ENCODE assay signal across 9 cellular contexts in genomic region chr2:27717070-27717453, GRCh38. TPM values are rescaled to one million over a fixed set of nuclear protein-coding genes. Genes with fewer than 3 reads are reported as not detected.
DNase-seq lines count a peak whose midpoint lies in the region; ATAC-seq and TF ChIP-seq lines count a peak whose summit lies in the region.
"Had no signal": no experiment of that assay in that cellular context is flagged by ENCODE, and none has a peak within 500 bp of the region (broad histone marks: within the 10 kb centered on the region; RNA-seq: fewer than 3 reads in every experiment).

No MANE protein-coding gene starts in this region.

- no peaks in the 10 kb centered on the region for H3K27me3 ChIP-seq in tibial artery

- no peak for TF ChIP-seq CTCF in activated CD8-positive, alpha-beta T cell treated with anti-CD3 and anti-CD28 coated beads for 36 hours (IDR thresholded peaks at IDR 0.05)
- no peak for TF ChIP-seq CTCF in tibial artery (IDR thresholded peaks at IDR 0.05)

- intact Hi-C loops in activated CD8-positive, alpha-beta T cell treated with anti-CD3 and anti-CD28 coated beads for 36 hours (cut with micrococcal nuclease), result loop anchor here (10.0 kb wide), 1 partner anchor 678 kb away; the partner anchor contains the start of gene FOSL2
- intact Hi-C loops in left ventricle myocardium superior (cut with micrococcal nuclease), result no loop called here
- intact Hi-C loops in tibial artery (cut with DNase I; ENCODE audit: low total_unique reads), result no loop called here

- no peaks in the 10 kb centered on the region for H3K36me3 ChIP-seq in tibial artery

- H3K9me3 ChIP-seq in tibial artery, result no peaks in the 10 kb centered on the region

- H3K36me3 Mint-ChIP-seq in activated T-cell treated with anti-CD3 and anti-CD28 coated beads, Interleukin-2, amount 50 U/mL, for 72 hours (ENCODE audit: insufficient read depth in 2 of 2), result no peaks in the 10 kb centered on the region
- no peaks in the 10 kb centered on the region for H3K36me3 Mint-ChIP-seq in activated T-cell treated with anti-CD3 and anti-CD28 coated beads, Interleukin-2, amount 50 U/mL, for 4 hours (ENCODE audit: insufficient read depth)
- no peaks in the 10 kb centered on the region for H3K36me3 Mint-ChIP-seq in activated CD8-positive, alpha-beta T cell treated with anti-CD3 and anti-CD28 coated beads for 36 hours (ENCODE audit: low read depth)

- DNase-seq in activated T-cell treated with anti-CD3 and anti-CD28 coated beads, Interleukin-2, amount 50 U/mL, for 72 hours, result no peak
- no peak for DNase-seq in activated T-cell treated with anti-CD3 and anti-CD28 coated beads, Interleukin-2, amount 50 U/mL, for 4 hours
- peak; percentile 45 for DNase-seq in activated CD8-positive, alpha-beta T cell treated with anti-CD3 and anti-CD28 coated beads for 36 hours
- DNase-seq in left ventricle myocardium superior (peak; percentile 63), tibial artery (no peak), GF-D8 (lab: John Stamatoyannopoulos, UW) (no peak), DMS79 (lab: John Stamatoyannopoulos, UW) (no peak)
- DNase-seq: COR-L47 had no signal

- H3K27ac Mint-ChIP-seq in activated T-cell treated with anti-CD3 and anti-CD28 coated beads, Interleukin-2, amount 50 U/mL, for 72 hours, result peak overlapping the region; percentile 60
- no peak overlapping the region for H3K27ac Mint-ChIP-seq in activated CD8-positive, alpha-beta T cell treated with anti-CD3 and anti-CD28 coated beads for 36 hours

- H3K4me1 Mint-ChIP-seq in activated T-cell treated with anti-CD3 and anti-CD28 coated beads, Interleukin-2, amount 50 U/mL, for 72 hours (ENCODE audit: low read depth), result peaks cover 53% of the 10 kb centered on the region
- H3K4me1 Mint-ChIP-seq in activated T-cell treated with anti-CD3 and anti-CD28 coated beads, Interleukin-2, amount 50 U/mL, for 4 hours (ENCODE audit: low read depth), result peaks cover 33% of the 10 kb centered on the region
- H3K4me1 Mint-ChIP-seq in activated CD8-positive, alpha-beta T cell treated with anti-CD3 and anti-CD28 coated beads for 36 hours (ENCODE audit: low read depth), result peaks cover 47% of the 10 kb centered on the region

- ATAC-seq in activated T-cell treated with anti-CD3 and anti-CD28 coated beads, Interleukin-2, amount 50 U/mL, for 72 hours (replicated peaks in 1 of 2), result no peak
- no peak for ATAC-seq in activated T-cell treated with anti-CD3 and anti-CD28 coated beads, Interleukin-2, amount 50 U/mL, for 4 hours
- ATAC-seq in activated CD8-positive, alpha-beta T cell treated with anti-CD3 and anti-CD28 coated beads for 36 hours, result no peak
- ATAC-seq in left ventricle myocardium superior, result peak; percentile 62
- ATAC-seq in GM18907 (IDR thresholded peaks at IDR 0.05; ENCODE audit: unreplicated experiment), result no peak

- H3K4me1 ChIP-seq in tibial artery, result peaks cover 0 to 69% (median 25%) of the 10 kb centered on the region in 4 donors

- H3K27ac ChIP-seq in tibial artery, result peak overlapping the region; percentile 94 to 95

- POLR2A ChIA-PET in activated CD8-positive, alpha-beta T cell treated with anti-CD3 and anti-CD28 coated beads for 36 hours (lab: Charles Lee), result interaction anchor here (1.0 to 1.5 kb wide), 3 partner anchors 10 to 13 kb away, joined by 3 to 5 read pairs (median 4); no protein-coding TSS in a partner anchor

- peak overlapping the region; percentile 68 to 72 for H3K4me3 Mint-ChIP-seq in activated T-cell treated with anti-CD3 and anti-CD28 coated beads, Interleukin-2, amount 50 U/mL, for 72 hours
- no peak overlapping the region for H3K4me3 Mint-ChIP-seq in activated T-cell treated with anti-CD3 and anti-CD28 coated beads, Interleukin-2, amount 50 U/mL, for 4 hours
- no peak overlapping the region for H3K4me3 Mint-ChIP-seq in activated CD8-positive, alpha-beta T cell treated with anti-CD3 and anti-CD28 coated beads for 36 hours

- H3K27me3 Mint-ChIP-seq in activated T-cell treated with anti-CD3 and anti-CD28 coated beads, Interleukin-2, amount 50 U/mL, for 72 hours (ENCODE audit: low read depth), result peaks cover 21% of the 10 kb centered on the region
- peaks cover 7% of the 10 kb centered on the region for H3K27me3 Mint-ChIP-seq in activated T-cell treated with anti-CD3 and anti-CD28 coated beads, Interleukin-2, amount 50 U/mL, for 4 hours (ENCODE audit: low read depth)
- peaks cover 19% of the 10 kb centered on the region for H3K27me3 Mint-ChIP-seq in activated CD8-positive, alpha-beta T cell treated with anti-CD3 and anti-CD28 coated beads for 36 hours

- H3K9me3 Mint-ChIP-seq in activated T-cell treated with anti-CD3 and anti-CD28 coated beads, Interleukin-2, amount 50 U/mL, for 72 hours, result no peaks in the 10 kb centered on the region
- H3K9me3 Mint-ChIP-seq in activated T-cell treated with anti-CD3 and anti-CD28 coated beads, Interleukin-2, amount 50 U/mL, for 4 hours, result no peaks in the 10 kb centered on the region
- H3K9me3 Mint-ChIP-seq in activated CD8-positive, alpha-beta T cell treated with anti-CD3 and anti-CD28 coated beads for 36 hours, result no peaks in the 10 kb centered on the region

- CTCF ChIA-PET in activated CD8-positive, alpha-beta T cell treated with anti-CD3 and anti-CD28 coated beads for 36 hours (lab: Charles Lee), result interaction anchor here (1.2 to 3.1 kb wide), 3 partner anchors 9 to 34 kb away, joined by 4 to 15 read pairs (median 9); no protein-coding TSS in a partner anchor

- H3K4me3 ChIP-seq in tibial artery, result no peak overlapping the region

RNA-seq across cellular contexts. Expression of gene SLC4A1AP, which starts 53.4 kb away (rescaled TPM):
- 10 to 100 TPM; 32.3 to 33.8 TPM for total RNA-seq in activated T-cell treated with anti-CD3 and anti-CD28 coated beads, Interleukin-2, amount 50 U/mL, for 72 hours
- 10 to 100 TPM; 32.7 to 37.5 (median 32.7) TPM for total RNA-seq in activated T-cell treated with anti-CD3 and anti-CD28 coated beads, Interleukin-2, amount 50 U/mL, for 4 hours
- 10 to 100 TPM; 19.1 to 19.3 TPM for total RNA-seq in activated CD8-positive, alpha-beta T cell treated with anti-CD3 and anti-CD28 coated beads for 36 hours
- 19.2 TPM for total RNA-seq in left ventricle myocardium superior

RNA-seq across cellular contexts. Expression of gene SUPT7L, which starts 53.6 kb away (rescaled TPM):
- 10 to 100 TPM; 45.0 to 48.9 TPM for total RNA-seq in activated T-cell treated with anti-CD3 and anti-CD28 coated beads, Interleukin-2, amount 50 U/mL, for 72 hours
- total RNA-seq in activated T-cell treated with anti-CD3 and anti-CD28 coated beads, Interleukin-2, amount 50 U/mL, for 4 hours, result 10 to 100 TPM; 23.6 to 31.4 (median 28.1) TPM
- total RNA-seq in activated CD8-positive, alpha-beta T cell treated with anti-CD3 and anti-CD28 coated beads for 36 hours, result 10 to 100 TPM; 21.8 to 22.6 TPM
- total RNA-seq in left ventricle myocardium superior, result 28.1 TPM

RNA-seq across cellular contexts. Expression of gene MRPL33, which starts 54.5 kb away (rescaled TPM):
- 10 to 100 TPM; 61.3 to 68.1 TPM for total RNA-seq in activated T-cell treated with anti-CD3 and anti-CD28 coated beads, Interleukin-2, amount 50 U/mL, for 72 hours
- total RNA-seq in activated T-cell treated with anti-CD3 and anti-CD28 coated beads, Interleukin-2, amount 50 U/mL, for 4 hours, result 10 to 100 TPM; 67.9 to 84.5 (median 68.4) TPM
- 10 to 100 TPM; 54.6 to 59.2 TPM for total RNA-seq in activated CD8-positive, alpha-beta T cell treated with anti-CD3 and anti-CD28 coated beads for 36 hours
- 367 TPM for total RNA-seq in left ventricle myocardium superior

Comparison
In these comparisons a context has a peak if more than half of its experiments do, and no peak if none do; other contexts are left out.
1. H3K4me3 Mint-ChIP-seq: peak in activated T-cell treated with anti-CD3 and anti-CD28 coated beads, Interleukin-2, amount 50 U/mL, for 72 hours (2 of 2); none in activated T-cell treated with anti-CD3 and anti-CD28 coated beads, Interleukin-2, amount 50 U/mL, for 4 hours (single experiment) and activated CD8-positive, alpha-beta T cell treated with anti-CD3 and anti-CD28 coated beads for 36 hours (single experiment).
2. DNase-seq: peak in activated CD8-positive, alpha-beta T cell treated with anti-CD3 and anti-CD28 coated beads for 36 hours (single experiment) and left ventricle myocardium superior (single experiment); none in activated T-cell treated with anti-CD3 and anti-CD28 coated beads, Interleukin-2, amount 50 U/mL, for 72 hours (0 of 2), activated T-cell treated with anti-CD3 and anti-CD28 coated beads, Interleukin-2, amount 50 U/mL, for 4 hours (single experiment), tibial artery (0 of 2), GF-D8 (single experiment) and DMS79 (single experiment).